Comparison of ENCODE assay signal across 1 cellular context in the genomic region with DNA sequence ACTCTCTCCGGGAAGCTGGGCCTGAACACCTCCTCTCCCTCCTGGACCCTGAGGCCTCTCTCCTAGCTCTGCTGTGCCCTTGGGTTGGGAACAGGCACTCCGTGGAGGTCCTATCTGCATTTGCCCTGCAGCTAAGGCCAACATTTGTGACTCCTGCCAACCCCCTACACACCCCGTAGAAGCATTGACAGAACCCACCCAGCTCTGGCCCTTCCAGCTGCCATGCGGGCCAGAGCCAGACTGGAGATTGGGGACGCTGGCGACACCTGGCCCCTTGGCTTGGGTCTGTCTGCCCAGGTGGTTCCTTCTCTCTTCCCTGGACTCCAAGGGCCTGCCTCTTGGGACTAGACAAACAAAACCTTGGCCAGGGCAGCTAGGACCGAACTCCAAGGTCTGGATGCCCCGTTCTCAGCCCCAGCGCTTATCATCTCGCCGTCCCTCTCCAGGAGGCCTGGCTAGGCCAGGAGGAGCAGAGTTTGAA.
A peak's percentile ranks its signal among the peaks of the same experiment; 100 is the strongest.
TF ChIP-seq lines count a peak whose summit lies in the region.

No MANE protein-coding gene starts in this region.

TF ChIP-seq in HepG2, 621 proteins besides CTCF, POLR2A, EP300 and RAD21 (continues in another document):
- no peak for TF ChIP-seq ZNF563 (CRISPR knock-in tag; IDR thresholded peaks at IDR 0.05)
- TF ChIP-seq ZNF547 (CRISPR knock-in tag; IDR thresholded peaks at IDR 0.05), result peak; percentile 71; the same call in 1 of the 2 replicates
- TF ChIP-seq ZBTB42 (CRISPR knock-in tag; IDR thresholded peaks at IDR 0.05), result no peak
- TF ChIP-seq PTBP1 (IDR thresholded peaks at IDR 0.05; ENCODE audit: low read depth, low read length, poor library complexity, severe bottlenecking), result peak; percentile 88
- TF ChIP-seq CREBL2 (CRISPR knock-in tag; IDR thresholded peaks at IDR 0.05; ENCODE audit: borderline replicate concordance), result 0 out of 2 replicates have a peak, but pooled peaks have one; percentile 61
- TF ChIP-seq, protein P1, sequence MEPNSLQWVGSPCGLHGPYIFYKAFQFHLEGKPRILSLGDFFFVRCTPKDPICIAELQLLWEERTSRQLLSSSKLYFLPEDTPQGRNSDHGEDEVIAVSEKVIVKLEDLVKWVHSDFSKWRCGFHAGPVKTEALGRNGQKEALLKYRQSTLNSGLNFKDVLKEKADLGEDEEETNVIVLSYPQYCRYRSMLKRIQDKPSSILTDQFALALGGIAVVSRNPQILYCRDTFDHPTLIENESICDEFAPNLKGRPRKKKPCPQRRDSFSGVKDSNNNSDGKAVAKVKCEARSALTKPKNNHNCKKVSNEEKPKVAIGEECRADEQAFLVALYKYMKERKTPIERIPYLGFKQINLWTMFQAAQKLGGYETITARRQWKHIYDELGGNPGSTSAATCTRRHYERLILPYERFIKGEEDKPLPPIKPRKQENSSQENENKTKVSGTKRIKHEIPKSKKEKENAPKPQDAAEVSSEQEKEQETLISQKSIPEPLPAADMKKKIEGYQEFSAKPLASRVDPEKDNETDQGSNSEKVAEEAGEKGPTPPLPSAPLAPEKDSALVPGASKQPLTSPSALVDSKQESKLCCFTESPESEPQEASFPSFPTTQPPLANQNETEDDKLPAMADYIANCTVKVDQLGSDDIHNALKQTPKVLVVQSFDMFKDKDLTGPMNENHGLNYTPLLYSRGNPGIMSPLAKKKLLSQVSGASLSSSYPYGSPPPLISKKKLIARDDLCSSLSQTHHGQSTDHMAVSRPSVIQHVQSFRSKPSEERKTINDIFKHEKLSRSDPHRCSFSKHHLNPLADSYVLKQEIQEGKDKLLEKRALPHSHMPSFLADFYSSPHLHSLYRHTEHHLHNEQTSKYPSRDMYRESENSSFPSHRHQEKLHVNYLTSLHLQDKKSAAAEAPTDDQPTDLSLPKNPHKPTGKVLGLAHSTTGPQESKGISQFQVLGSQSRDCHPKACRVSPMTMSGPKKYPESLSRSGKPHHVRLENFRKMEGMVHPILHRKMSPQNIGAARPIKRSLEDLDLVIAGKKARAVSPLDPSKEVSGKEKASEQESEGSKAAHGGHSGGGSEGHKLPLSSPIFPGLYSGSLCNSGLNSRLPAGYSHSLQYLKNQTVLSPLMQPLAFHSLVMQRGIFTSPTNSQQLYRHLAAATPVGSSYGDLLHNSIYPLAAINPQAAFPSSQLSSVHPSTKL (CRISPR knock-in tag; IDR thresholded peaks at IDR 0.05), result no peak
- TF ChIP-seq MXD1 (CRISPR knock-in tag; IDR thresholded peaks at IDR 0.05), result peak; percentile 17; the same call in 1 of the 2 replicates
- TF ChIP-seq MAFG (CRISPR knock-in tag; IDR thresholded peaks at IDR 0.05), result no peak
- TF ChIP-seq TSC22D2 (CRISPR knock-in tag; IDR thresholded peaks at IDR 0.05; ENCODE audit: borderline replicate concordance), result no peak
- TF ChIP-seq GATAD2A (CRISPR knock-in tag; IDR thresholded peaks at IDR 0.05), result no peak
- TF ChIP-seq, protein P2, sequence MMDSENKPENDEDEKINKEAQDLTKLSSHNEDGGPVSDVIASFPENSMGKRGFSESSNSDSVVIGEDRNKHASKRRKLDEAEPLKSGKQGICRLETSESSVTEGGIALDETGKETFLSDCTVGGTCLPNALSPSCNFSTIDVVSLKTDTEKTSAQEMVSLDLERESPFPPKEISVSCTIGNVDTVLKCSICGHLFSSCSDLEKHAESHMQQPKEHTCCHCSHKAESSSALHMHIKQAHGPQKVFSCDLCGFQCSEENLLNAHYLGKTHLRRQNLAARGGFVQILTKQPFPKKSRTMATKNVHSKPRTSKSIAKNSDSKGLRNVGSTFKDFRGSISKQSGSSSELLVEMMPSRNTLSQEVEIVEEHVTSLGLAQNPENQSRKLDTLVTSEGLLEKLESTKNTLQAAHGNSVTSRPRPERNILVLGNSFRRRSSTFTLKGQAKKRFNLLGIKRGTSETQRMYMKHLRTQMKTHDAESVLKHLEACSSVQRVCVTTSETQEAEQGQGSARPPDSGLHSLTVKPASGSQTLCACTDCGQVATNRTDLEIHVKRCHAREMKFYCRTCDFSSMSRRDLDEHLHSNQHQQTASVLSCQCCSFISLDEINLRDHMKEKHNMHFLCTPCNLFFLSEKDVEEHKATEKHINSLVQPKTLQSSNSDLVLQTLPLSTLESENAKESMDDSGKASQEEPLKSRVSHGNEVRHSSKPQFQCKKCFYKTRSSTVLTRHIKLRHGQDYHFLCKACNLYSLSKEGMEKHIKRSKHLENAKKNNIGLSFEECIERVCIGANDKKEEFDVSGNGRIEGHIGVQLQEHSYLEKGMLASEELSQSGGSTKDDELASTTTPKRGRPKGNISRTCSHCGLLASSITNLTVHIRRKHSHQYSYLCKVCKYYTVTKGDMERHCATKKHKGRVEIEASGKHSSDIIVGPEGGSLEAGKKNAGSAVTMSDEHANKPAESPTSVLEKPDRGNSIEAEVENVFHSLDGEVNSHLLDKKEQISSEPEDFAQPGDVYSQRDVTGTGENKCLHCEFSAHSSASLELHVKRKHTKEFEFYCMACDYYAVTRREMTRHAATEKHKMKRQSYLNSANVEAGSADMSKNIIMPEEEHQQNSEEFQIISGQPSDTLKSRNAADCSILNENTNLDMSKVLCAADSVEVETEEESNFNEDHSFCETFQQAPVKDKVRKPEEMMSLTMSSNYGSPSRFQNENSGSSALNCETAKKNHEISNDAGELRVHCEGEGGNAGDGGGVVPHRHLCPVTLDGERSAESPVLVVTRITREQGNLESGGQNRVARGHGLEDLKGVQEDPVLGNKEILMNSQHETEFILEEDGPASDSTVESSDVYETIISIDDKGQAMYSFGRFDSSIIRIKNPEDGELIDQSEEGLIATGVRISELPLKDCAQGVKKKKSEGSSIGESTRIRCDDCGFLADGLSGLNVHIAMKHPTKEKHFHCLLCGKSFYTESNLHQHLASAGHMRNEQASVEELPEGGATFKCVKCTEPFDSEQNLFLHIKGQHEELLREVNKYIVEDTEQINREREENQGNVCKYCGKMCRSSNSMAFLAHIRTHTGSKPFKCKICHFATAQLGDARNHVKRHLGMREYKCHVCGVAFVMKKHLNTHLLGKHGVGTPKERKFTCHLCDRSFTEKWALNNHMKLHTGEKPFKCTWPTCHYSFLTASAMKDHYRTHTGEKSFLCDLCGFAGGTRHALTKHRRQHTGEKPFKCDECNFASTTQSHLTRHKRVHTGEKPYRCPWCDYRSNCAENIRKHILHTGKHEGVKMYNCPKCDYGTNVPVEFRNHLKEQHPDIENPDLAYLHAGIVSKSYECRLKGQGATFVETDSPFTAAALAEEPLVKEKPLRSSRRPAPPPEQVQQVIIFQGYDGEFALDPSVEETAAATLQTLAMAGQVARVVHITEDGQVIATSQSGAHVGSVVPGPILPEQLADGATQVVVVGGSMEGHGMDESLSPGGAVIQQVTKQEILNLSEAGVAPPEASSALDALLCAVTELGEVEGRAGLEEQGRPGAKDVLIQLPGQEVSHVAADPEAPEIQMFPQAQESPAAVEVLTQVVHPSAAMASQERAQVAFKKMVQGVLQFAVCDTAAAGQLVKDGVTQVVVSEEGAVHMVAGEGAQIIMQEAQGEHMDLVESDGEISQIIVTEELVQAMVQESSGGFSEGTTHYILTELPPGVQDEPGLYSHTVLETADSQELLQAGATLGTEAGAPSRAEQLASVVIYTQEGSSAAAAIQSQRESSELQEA (CRISPR knock-in tag; IDR thresholded peaks at IDR 0.05; ENCODE audit: not compliant biosample characterization), result peak; percentile 80
- no peak for TF ChIP-seq FOXA1 (IDR thresholded peaks at IDR 0.05)
- no peak for TF ChIP-seq FOXA1 (CRISPR knock-in tag; IDR thresholded peaks at IDR 0.05)
- TF ChIP-seq ZNF574 (CRISPR knock-in tag; IDR thresholded peaks at IDR 0.05), result no peak
- TF ChIP-seq HNF1A (IDR thresholded peaks at IDR 0.05; ENCODE audit: low read depth), result no peak
- TF ChIP-seq HNF1A (CRISPR knock-in tag; IDR thresholded peaks at IDR 0.05; ENCODE audit: borderline replicate concordance), result no peak
- peak; percentile 64; the same call in 1 of the 2 replicates for TF ChIP-seq HNF1B (CRISPR knock-in tag; IDR thresholded peaks at IDR 0.05)
- TF ChIP-seq ZNF839 (CRISPR knock-in tag; IDR thresholded peaks at IDR 0.05; ENCODE audit: borderline replicate concordance), result no peak
- no peak for TF ChIP-seq NR3C1 (CRISPR knock-in tag; IDR thresholded peaks at IDR 0.05)
- TF ChIP-seq, protein P3, sequence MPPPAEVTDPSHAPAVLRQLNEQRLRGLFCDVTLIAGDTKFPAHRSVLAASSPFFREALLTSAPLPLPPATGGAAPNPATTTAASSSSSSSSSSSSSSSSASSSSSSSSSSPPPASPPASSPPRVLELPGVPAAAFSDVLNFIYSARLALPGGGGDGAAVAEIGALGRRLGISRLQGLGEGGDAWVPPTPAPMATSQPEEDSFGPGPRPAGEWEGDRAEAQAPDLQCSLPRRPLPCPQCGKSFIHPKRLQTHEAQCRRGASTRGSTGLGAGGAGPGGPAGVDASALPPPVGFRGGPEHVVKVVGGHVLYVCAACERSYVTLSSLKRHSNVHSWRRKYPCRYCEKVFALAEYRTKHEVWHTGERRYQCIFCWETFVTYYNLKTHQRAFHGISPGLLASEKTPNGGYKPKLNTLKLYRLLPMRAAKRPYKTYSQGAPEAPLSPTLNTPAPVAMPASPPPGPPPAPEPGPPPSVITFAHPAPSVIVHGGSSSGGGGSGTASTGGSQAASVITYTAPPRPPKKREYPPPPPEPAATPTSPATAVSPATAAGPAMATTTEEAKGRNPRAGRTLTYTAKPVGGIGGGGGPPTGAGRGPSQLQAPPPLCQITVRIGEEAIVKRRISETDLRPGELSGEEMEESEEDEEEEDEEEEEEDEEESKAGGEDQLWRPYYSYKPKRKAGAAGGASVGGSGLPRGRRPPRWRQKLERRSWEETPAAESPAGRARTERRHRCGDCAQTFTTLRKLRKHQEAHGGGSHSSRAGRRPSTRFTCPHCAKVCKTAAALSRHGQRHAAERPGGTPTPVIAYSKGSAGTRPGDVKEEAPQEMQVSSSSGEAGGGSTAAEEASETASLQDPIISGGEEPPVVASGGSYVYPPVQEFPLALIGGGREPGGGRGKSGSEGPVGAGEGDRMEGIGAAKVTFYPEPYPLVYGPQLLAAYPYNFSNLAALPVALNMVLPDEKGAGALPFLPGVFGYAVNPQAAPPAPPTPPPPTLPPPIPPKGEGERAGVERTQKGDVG (CRISPR knock-in tag; IDR thresholded peaks at IDR 0.05; ENCODE audit: borderline replicate concordance), result peak; percentile 87; the same call in 1 of the 2 replicates
- no peak for TF ChIP-seq JDP2 (CRISPR knock-in tag; IDR thresholded peaks at IDR 0.05; ENCODE audit: borderline replicate concordance)
- TF ChIP-seq ZNF580 (CRISPR knock-in tag; IDR thresholded peaks at IDR 0.05; ENCODE audit: borderline replicate concordance, low read depth), result 0 out of 2 replicates have a peak, but pooled peaks have one; percentile 9
